ENCODE assay signal across 17 cellular contexts in genomic region chr5:55236800-55237199, GRCh38. TPM values are rescaled to one million over a fixed set of nuclear protein-coding genes. Genes with fewer than 3 reads are reported as not detected.
DNase-seq lines count a peak whose midpoint lies in the region; ATAC-seq and TF ChIP-seq lines count a peak whose summit lies in the region.
"Had no signal": no experiment of that assay in that cellular context is flagged by ENCODE, and none has a peak within 500 bp of the region (broad histone marks: within the 10 kb centered on the region; RNA-seq: fewer than 3 reads in every experiment).

No MANE protein-coding gene starts in this region.

- H3K4me1 Mint-ChIP-seq in neural progenitor cell (peaks cover 17% of the 10 kb centered on the region), osteocyte (ENCODE audit: unreplicated experiment) (peaks cover 17% of the 10 kb centered on the region)

- BruUV-seq in OCI-LY7 (replicated peaks; lab: Mats Ljungman, UMichigan) = no TSS peak

- peaks cover 8% of the 10 kb centered on the region for H4K20me1 ChIP-seq in neural progenitor cell (ENCODE audit: low read depth)
- H4K20me1 ChIP-seq in OCI-LY7 (ENCODE audit: insufficient read depth, low read length) = no peaks in the 10 kb centered on the region

- TF ChIP-seq CTCF in lung (IDR thresholded peaks at IDR 0.05; ENCODE audit: control extremely low read depth, extremely low read depth) (no peak), neural progenitor cell (IDR thresholded peaks at IDR 0.05) (no peak), osteocyte (IDR thresholded peaks at IDR 0.05) (no peak), OCI-LY7 (conservative IDR thresholded peaks at IDR 0.05; ENCODE audit: low read length) (no peak), tibial nerve (IDR thresholded peaks at IDR 0.05) (no peak)

- no peak overlapping the region for H3K27ac Mint-ChIP-seq in neural progenitor cell
- H3K27ac Mint-ChIP-seq in osteocyte (ENCODE audit: unreplicated experiment) = no peak overlapping the region
- H3K27ac Mint-ChIP-seq: CD4-positive, CD25-positive, alpha-beta regulatory T cell; H9; HFFc6; IgD-negative memory B cell had no signal

- H3K27me3 ChIP-seq in lung (ENCODE audit: control insufficient read depth, insufficient read depth) (peaks cover 8% of the 10 kb centered on the region), neural progenitor cell (peaks cover 86% of the 10 kb centered on the region), tibial nerve (peaks cover 0 to 81% of the 10 kb centered on the region in 2 donors)

- DNase-seq in NCI-H524 (lab: John Stamatoyannopoulos, UW) = peak; percentile 9 to 14
- no peak for DNase-seq in NCI-H524 treated with DMSO at 0.1 percent for 48 hours (lab: John Stamatoyannopoulos, UW)
- DNase-seq in NCI-H69 (lab: John Stamatoyannopoulos, UW) = peak; percentile 60
- peak; percentile 0 for DNase-seq in lung (ENCODE audit: low spot score)
- peak; percentile 56 for DNase-seq in neural progenitor cell (ENCODE audit: low spot score)
- DNase-seq in osteocyte (ENCODE audit: extremely low spot score, unreplicated experiment) = no peak
- DNase-seq in OCI-LY7 (ENCODE audit: low spot score) = no peak
- no peak for DNase-seq in tibial nerve (ENCODE audit: low spot score in 2 of 2)
- DNase-seq: ACHN; CD4-positive, CD25-positive, alpha-beta regulatory T cell; DMS153; DMS79 treated with DMSO at 0.1 percent for 48 hours; EL; H9; HFFc6 had no signal

- H3K4me3 ChIP-seq in lung (no peak overlapping the region), neural progenitor cell (no peak overlapping the region), OCI-LY7 (ENCODE audit: low read depth, low read length, poor library complexity, severe bottlenecking) (no peak overlapping the region), tibial nerve (no peak overlapping the region)
- H3K4me3 ChIP-seq: BLaER1 treated with 17β-estradiol and CSF1 and Interleukin-3, amounts not matched to agents 10 nM and 100 nM had no signal

- no peak for TF ChIP-seq POLR2A in tibial nerve (IDR thresholded peaks at IDR 0.05)

- POLR2A ChIA-PET in OCI-LY7 (lab: Charles Lee) = interaction anchor here (0.6 kb wide), 1 partner anchor 609 kb away, joined by 3 read pairs; no protein-coding TSS in a partner anchor

- H3K9me3 Mint-ChIP-seq in neural progenitor cell (no peaks in the 10 kb centered on the region), osteocyte (ENCODE audit: unreplicated experiment) (no peaks in the 10 kb centered on the region)
- H3K9me3 Mint-ChIP-seq: HFFc6 had no signal

- peaks cover 34% of the 10 kb centered on the region for H3F3A ChIP-seq in neural progenitor cell (ENCODE audit: low read depth)

- H3K4me1 ChIP-seq in lung (ENCODE audit: control insufficient read depth in 2 of 2, insufficient read depth in 2 of 2, low read length in 2 of 2) = peaks cover 0 to 19% of the 10 kb centered on the region in 2 donors
- H3K4me1 ChIP-seq in neural progenitor cell = peaks cover 10% of the 10 kb centered on the region
- H3K4me1 ChIP-seq in OCI-LY7 (ENCODE audit: insufficient read depth, low read length, poor library complexity, severe bottlenecking) = peaks cover 12% of the 10 kb centered on the region
- H3K4me1 ChIP-seq in tibial nerve = peaks cover 0 to 28% (median 17%) of the 10 kb centered on the region in 4 donors

- no peaks in the 10 kb centered on the region for H3K79me2 ChIP-seq in neural progenitor cell (ENCODE audit: low read depth)
- no peaks in the 10 kb centered on the region for H3K79me2 ChIP-seq in OCI-LY7 (ENCODE audit: insufficient read depth, low read depth, low read length)

- H3K9me3 ChIP-seq in lung (ENCODE audit: control insufficient read depth in 2 of 2, insufficient read depth in 1 of 2, low read length in 1 of 2) (no peaks in the 10 kb centered on the region), neural progenitor cell (ENCODE audit: low read depth) (no peaks in the 10 kb centered on the region), OCI-LY7 (ENCODE audit: low read length) (no peaks in the 10 kb centered on the region), tibial nerve (no peaks in the 10 kb centered on the region)
- H3K9me3 ChIP-seq: BLaER1 treated with 17β-estradiol and CSF1 and Interleukin-3, amounts not matched to agents 10 nM and 100 nM had no signal

- 82 to 85% methylated on average over 10 of the region's 10 CpGs for WGBS in lung, 2 donors
- WGBS in tibial nerve, 2 donors = 72 to 80% methylated on average over 10 of the region's 10 CpGs

- CTCF ChIA-PET in OCI-LY7 (lab: Charles Lee; ENCODE audit: unreplicated experiment) = no interaction called here

- H3K27me3 Mint-ChIP-seq in neural progenitor cell (ENCODE audit: insufficient read depth, low read depth) (peaks cover 29% of the 10 kb centered on the region), osteocyte (ENCODE audit: unreplicated experiment) (peaks cover 66% of the 10 kb centered on the region)

- no peaks in the 10 kb centered on the region for H3K36me3 ChIP-seq in lung (ENCODE audit: control insufficient read depth in 2 of 2, insufficient read depth in 2 of 2, low read length in 2 of 2)
- H3K36me3 ChIP-seq in neural progenitor cell = no peaks in the 10 kb centered on the region
- no peaks in the 10 kb centered on the region for H3K36me3 ChIP-seq in OCI-LY7 (ENCODE audit: insufficient read depth, low read length)
- no peaks in the 10 kb centered on the region for H3K36me3 ChIP-seq in tibial nerve
- H3K36me3 ChIP-seq: BLaER1 treated with 17β-estradiol and CSF1 and Interleukin-3, amounts not matched to agents 10 nM and 100 nM had no signal

- no peaks in the 10 kb centered on the region for H3K36me3 Mint-ChIP-seq in neural progenitor cell
- no peaks in the 10 kb centered on the region for H3K36me3 Mint-ChIP-seq in osteocyte (ENCODE audit: unreplicated experiment)
- H3K36me3 Mint-ChIP-seq: CD4-positive, CD25-positive, alpha-beta regulatory T cell had no signal

- no peak overlapping the region for H3K4me2 ChIP-seq in neural progenitor cell
- no peak overlapping the region for H3K4me2 ChIP-seq in OCI-LY7 (ENCODE audit: low read length)
- H3K4me2 ChIP-seq: BLaER1 treated with 17β-estradiol and CSF1 and Interleukin-3, amounts not matched to agents 10 nM and 100 nM had no signal

- intact Hi-C loops in OCI-LY7 (cut with micrococcal nuclease; ENCODE audit: unreplicated experiment) = no loop called here

- no peak overlapping the region for H3K9ac ChIP-seq in neural progenitor cell
- H3K9ac ChIP-seq: BLaER1 treated with 17β-estradiol and CSF1 and Interleukin-3, amounts not matched to agents 10 nM and 100 nM had no signal

- H3K4me3 Mint-ChIP-seq in neural progenitor cell = no peak overlapping the region
- no peak overlapping the region for H3K4me3 Mint-ChIP-seq in osteocyte (ENCODE audit: unreplicated experiment)
- H3K4me3 Mint-ChIP-seq: CD4-positive, CD25-positive, alpha-beta regulatory T cell; H9; HFFc6 had no signal

- H3K27ac ChIP-seq in lung (ENCODE audit: low read depth in 1 of 2, low read length in 1 of 2) = no peak overlapping the region
- no peak overlapping the region for H3K27ac ChIP-seq in neural progenitor cell
- no peak overlapping the region for H3K27ac ChIP-seq in OCI-LY7 (ENCODE audit: low read depth, low read length, poor library complexity, severe bottlenecking)
- no peak overlapping the region for H3K27ac ChIP-seq in tibial nerve
- H3K27ac ChIP-seq: BLaER1 treated with 17β-estradiol and CSF1 and Interleukin-3, amounts not matched to agents 10 nM and 100 nM had no signal

- ATAC-seq in lung (ENCODE audit: insufficient read depth, low FRiP score) = no peak

- no peak for TF ChIP-seq EP300 in tibial nerve (IDR thresholded peaks at IDR 0.05)

- H2AFZ ChIP-seq in neural progenitor cell (replicated peaks) = no peak overlapping the region
- H2AFZ ChIP-seq in OCI-LY7 (ENCODE audit: low read length) = no peak overlapping the region

- no peaks in the 10 kb centered on the region for H3K9me2 ChIP-seq in OCI-LY7 (ENCODE audit: insufficient read depth, low read length)

RNA-seq across cellular contexts. Expression of gene CCNO, which starts 3.4 kb away (rescaled TPM):
- total RNA-seq in lung (1 to 10 TPM; 4.7 to 8.5 TPM), neural progenitor cell (ENCODE audit: low replicate concordance) (0.93 TPM in 1 of 2 replicates, not detected in the other), osteocyte (0.34 TPM in 1 of 2 replicates, not detected in the other), OCI-LY7 (2022) (2.3 and 3.3 TPM in 2 replicates), tibial nerve (under 1 TPM in 2 of 4 donors, not detected in 2; 0.30 to 0.87 TPM)
- 1 to 10 TPM; 3.2 to 5.3 TPM for polyA plus RNA-seq in lung
- 1.3 and 2.4 TPM in 2 replicates for total RNA-seq in OCI-LY7 (2014; rRNA removed; shearing (Covaris generic))
- total RNA-seq: CD4-positive, CD25-positive, alpha-beta regulatory T cell had no signal
- polyA plus RNA-seq: CD4-positive, CD25-positive, alpha-beta regulatory T cell; IgD-negative memory B cell had no signal

RNA-seq across cellular contexts. Expression of gene MCIDAS, which starts 9.7 kb away (rescaled TPM):
- total RNA-seq in lung = 1 to 10 TPM in 1 of 2 donors, under 1 TPM in 1; 0.31 to 1.7 TPM
- under 1 TPM; 0.23 to 0.93 TPM for polyA plus RNA-seq in lung
- not detected in 2 replicates for total RNA-seq in neural progenitor cell (ENCODE audit: low replicate concordance)
- total RNA-seq in osteocyte = not detected in 2 replicates
- not detected in 2 replicates for total RNA-seq in OCI-LY7 (2014; rRNA removed; shearing (Covaris generic))
- 0.21 TPM in 1 of 2 replicates, not detected in the other for total RNA-seq in OCI-LY7 (2022)
- not detected for total RNA-seq in tibial nerve
- total RNA-seq: CD4-positive, CD25-positive, alpha-beta regulatory T cell; HFFc6 had no signal
- polyA plus RNA-seq: CD4-positive, CD25-positive, alpha-beta regulatory T cell; IgD-negative memory B cell had no signal

Comparison
In these comparisons a context has a peak if more than half of its experiments do, and no peak if none do; other contexts are left out.
1. DNase-seq: peak in NCI-H524 (2 of 2), NCI-H69 (single experiment), lung (single experiment) and neural progenitor cell (single experiment); none in NCI-H524 treated with DMSO at 0.1 percent for 48 hours (single experiment), osteocyte (single experiment), OCI-LY7 (single experiment) and tibial nerve (0 of 2).